Comparison of ENCODE assay signal across 1 cellular context in genomic region chr10:71319042-71319799, GRCh38.
TF ChIP-seq lines count a peak whose summit lies in the region.

Gene SLC29A3, plus strand, starts transcription at chr10:71319259. Its CDS starts 51 bp downstream, at chr10:71319310.

TF ChIP-seq in HepG2, 621 proteins besides CTCF, POLR2A, EP300 and RAD21 (continued from another document and continues in another):
- TF ChIP-seq, protein P1, sequence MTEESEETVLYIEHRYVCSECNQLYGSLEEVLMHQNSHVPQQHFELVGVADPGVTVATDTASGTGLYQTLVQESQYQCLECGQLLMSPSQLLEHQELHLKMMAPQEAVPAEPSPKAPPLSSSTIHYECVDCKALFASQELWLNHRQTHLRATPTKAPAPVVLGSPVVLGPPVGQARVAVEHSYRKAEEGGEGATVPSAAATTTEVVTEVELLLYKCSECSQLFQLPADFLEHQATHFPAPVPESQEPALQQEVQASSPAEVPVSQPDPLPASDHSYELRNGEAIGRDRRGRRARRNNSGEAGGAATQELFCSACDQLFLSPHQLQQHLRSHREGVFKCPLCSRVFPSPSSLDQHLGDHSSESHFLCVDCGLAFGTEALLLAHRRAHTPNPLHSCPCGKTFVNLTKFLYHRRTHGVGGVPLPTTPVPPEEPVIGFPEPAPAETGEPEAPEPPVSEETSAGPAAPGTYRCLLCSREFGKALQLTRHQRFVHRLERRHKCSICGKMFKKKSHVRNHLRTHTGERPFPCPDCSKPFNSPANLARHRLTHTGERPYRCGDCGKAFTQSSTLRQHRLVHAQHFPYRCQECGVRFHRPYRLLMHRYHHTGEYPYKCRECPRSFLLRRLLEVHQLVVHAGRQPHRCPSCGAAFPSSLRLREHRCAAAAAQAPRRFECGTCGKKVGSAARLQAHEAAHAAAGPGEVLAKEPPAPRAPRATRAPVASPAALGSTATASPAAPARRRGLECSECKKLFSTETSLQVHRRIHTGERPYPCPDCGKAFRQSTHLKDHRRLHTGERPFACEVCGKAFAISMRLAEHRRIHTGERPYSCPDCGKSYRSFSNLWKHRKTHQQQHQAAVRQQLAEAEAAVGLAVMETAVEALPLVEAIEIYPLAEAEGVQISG (CRISPR knock-in tag; IDR thresholded peaks at IDR 0.05): peak; percentile 37; the same call in 1 of the 2 replicates
- TF ChIP-seq, protein P2, sequence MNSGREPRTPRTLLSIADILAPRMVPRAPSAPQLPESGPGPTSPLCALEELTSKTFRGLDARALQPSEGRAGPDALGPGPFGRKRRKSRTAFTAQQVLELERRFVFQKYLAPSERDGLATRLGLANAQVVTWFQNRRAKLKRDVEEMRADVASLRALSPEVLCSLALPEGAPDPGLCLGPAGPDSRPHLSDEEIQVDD (CRISPR knock-in tag; IDR thresholded peaks at IDR 0.05; ENCODE audit: borderline replicate concordance): no peak
- TF ChIP-seq KIAA2018 (CRISPR knock-in tag; IDR thresholded peaks at IDR 0.05; ENCODE audit: borderline replicate concordance): no peak
- TF ChIP-seq DR1 (CRISPR knock-in tag; IDR thresholded peaks at IDR 0.05): no peak
- 0 out of 2 replicates have a peak, but pooled peaks have one; percentile 17 for TF ChIP-seq MEIS2 (CRISPR knock-in tag; IDR thresholded peaks at IDR 0.05)
- no peak for TF ChIP-seq GTF3A (CRISPR knock-in tag; conservative IDR thresholded peaks at IDR 0.05)
- TF ChIP-seq, protein P3, sequence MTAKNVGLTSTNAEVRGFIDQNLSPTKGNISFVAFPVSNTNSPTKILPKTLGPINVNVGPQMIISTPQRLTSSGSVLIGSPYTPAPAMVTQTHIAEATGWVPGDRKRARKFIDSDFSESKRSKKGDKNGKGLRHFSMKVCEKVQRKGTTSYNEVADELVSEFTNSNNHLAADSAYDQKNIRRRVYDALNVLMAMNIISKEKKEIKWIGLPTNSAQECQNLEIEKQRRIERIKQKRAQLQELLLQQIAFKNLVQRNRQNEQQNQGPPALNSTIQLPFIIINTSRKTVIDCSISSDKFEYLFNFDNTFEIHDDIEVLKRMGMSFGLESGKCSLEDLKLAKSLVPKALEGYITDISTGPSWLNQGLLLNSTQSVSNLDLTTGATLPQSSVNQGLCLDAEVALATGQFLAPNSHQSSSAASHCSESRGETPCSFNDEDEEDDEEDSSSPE (CRISPR knock-in tag; IDR thresholded peaks at IDR 0.05): no peak
- peak; percentile 47 for TF ChIP-seq ZEB1 (IDR thresholded peaks at IDR 0.05; ENCODE audit: insufficient replicate concordance, low read depth)
- TF ChIP-seq MTA3 (CRISPR knock-in tag; IDR thresholded peaks at IDR 0.05): no peak
- TF ChIP-seq, protein P4, sequence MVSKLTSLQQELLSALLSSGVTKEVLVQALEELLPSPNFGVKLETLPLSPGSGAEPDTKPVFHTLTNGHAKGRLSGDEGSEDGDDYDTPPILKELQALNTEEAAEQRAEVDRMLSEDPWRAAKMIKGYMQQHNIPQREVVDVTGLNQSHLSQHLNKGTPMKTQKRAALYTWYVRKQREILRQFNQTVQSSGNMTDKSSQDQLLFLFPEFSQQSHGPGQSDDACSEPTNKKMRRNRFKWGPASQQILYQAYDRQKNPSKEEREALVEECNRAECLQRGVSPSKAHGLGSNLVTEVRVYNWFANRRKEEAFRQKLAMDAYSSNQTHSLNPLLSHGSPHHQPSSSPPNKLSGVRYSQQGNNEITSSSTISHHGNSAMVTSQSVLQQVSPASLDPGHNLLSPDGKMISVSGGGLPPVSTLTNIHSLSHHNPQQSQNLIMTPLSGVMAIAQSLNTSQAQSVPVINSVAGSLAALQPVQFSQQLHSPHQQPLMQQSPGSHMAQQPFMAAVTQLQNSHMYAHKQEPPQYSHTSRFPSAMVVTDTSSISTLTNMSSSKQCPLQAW (CRISPR knock-in tag; IDR thresholded peaks at IDR 0.05): no peak
- no peak for TF ChIP-seq PAX8 (CRISPR knock-in tag; IDR thresholded peaks at IDR 0.05; ENCODE audit: borderline replicate concordance)
- no peak for TF ChIP-seq ZNF460 (CRISPR knock-in tag; IDR thresholded peaks at IDR 0.05; ENCODE audit: borderline replicate concordance)
- TF ChIP-seq ZMYM2 (CRISPR knock-in tag; IDR thresholded peaks at IDR 0.05): 0 out of 2 replicates have a peak, but pooled peaks have one; percentile 10
- TF ChIP-seq ZNF225 (CRISPR knock-in tag; IDR thresholded peaks at IDR 0.05): 0 out of 2 replicates have a peak, but pooled peaks have one; percentile 25
- no peak for TF ChIP-seq ZNF75D (CRISPR knock-in tag; IDR thresholded peaks at IDR 0.05; ENCODE audit: borderline replicate concordance)
- TF ChIP-seq ZNF224 (CRISPR knock-in tag; IDR thresholded peaks at IDR 0.05): no peak
- TF ChIP-seq ZNF17 (CRISPR knock-in tag; IDR thresholded peaks at IDR 0.05): no peak
- 0 out of 2 replicates have a peak, but pooled peaks have one; percentile 51 for TF ChIP-seq GLI4 (CRISPR knock-in tag; IDR thresholded peaks at IDR 0.05; ENCODE audit: borderline replicate concordance)
- TF ChIP-seq ARNT2 (CRISPR knock-in tag; IDR thresholded peaks at IDR 0.05; ENCODE audit: low read depth): peak; percentile 67; the same call in 1 of the 2 replicates
- TF ChIP-seq PLSCR1 (CRISPR knock-in tag; IDR thresholded peaks at IDR 0.05; ENCODE audit: borderline replicate concordance): no peak
- peak; percentile 45; the same call in 1 of the 2 replicates for TF ChIP-seq MAF1 (CRISPR knock-in tag; IDR thresholded peaks at IDR 0.05; ENCODE audit: borderline replicate concordance)
- TF ChIP-seq, protein P5, sequence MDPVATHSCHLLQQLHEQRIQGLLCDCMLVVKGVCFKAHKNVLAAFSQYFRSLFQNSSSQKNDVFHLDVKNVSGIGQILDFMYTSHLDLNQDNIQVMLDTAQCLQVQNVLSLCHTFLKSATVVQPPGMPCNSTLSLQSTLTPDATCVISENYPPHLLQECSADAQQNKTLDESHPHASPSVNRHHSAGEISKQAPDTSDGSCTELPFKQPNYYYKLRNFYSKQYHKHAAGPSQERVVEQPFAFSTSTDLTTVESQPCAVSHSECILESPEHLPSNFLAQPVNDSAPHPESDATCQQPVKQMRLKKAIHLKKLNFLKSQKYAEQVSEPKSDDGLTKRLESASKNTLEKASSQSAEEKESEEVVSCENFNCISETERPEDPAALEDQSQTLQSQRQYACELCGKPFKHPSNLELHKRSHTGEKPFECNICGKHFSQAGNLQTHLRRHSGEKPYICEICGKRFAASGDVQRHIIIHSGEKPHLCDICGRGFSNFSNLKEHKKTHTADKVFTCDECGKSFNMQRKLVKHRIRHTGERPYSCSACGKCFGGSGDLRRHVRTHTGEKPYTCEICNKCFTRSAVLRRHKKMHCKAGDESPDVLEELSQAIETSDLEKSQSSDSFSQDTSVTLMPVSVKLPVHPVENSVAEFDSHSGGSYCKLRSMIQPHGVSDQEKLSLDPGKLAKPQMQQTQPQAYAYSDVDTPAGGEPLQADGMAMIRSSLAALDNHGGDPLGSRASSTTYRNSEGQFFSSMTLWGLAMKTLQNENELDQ (CRISPR knock-in tag; IDR thresholded peaks at IDR 0.05; ENCODE audit: borderline replicate concordance): no peak
- TF ChIP-seq ZBTB40 (IDR thresholded peaks at IDR 0.05): no peak
- TF ChIP-seq ZBTB40 (CRISPR knock-in tag; IDR thresholded peaks at IDR 0.05): peak; percentile 32; the same call in 1 of the 2 replicates
- TF ChIP-seq CENPX (CRISPR knock-in tag; IDR thresholded peaks at IDR 0.05): no peak
